In the genomic region with DNA sequence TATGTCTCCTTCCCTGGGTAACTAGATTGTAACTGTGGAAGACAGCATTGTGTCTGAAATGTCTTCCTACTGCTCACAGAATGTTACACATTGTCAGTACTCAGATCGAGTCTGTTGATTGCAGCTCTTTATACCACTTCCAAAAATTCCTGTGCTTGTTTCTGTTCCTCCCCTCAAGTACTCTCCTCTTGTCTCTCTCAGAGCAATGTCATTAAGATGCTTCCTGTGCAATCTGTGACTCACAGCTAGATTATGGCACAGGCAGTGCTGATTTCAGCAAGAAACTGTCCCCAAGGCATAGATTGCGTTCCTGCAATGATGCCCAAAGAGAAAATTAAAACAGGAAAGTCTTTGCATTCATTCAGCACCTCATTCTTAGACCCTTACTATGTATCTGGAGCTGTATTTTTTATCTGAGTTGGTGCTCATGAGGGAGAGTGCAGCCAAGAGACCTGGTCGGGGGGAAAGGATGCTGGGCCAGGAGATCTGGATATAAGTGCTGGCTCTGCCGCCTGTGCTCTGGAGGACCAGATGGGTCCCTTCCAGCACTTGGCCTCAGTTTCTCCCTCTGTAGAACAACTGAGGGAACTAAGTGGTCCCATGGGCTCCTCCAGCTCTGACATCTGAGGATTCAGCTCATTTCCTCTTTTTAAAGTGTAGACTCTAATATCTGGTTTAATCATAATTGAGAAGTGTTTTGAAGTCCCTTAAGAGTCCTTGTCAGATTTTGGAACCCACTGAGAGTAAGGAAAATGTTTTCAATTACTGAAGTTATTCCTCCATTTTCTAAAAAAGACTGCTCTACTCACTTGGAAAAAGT, we compare ENCODE assay signal across 9 cellular contexts. TPM values are rescaled to one million over a fixed set of nuclear protein-coding genes. Genes with fewer than 3 reads are reported as not detected.
DNase-seq lines count a peak whose midpoint lies in the region; ATAC-seq and TF ChIP-seq lines count a peak whose summit lies in the region.
"Had no signal": no experiment of that assay in that cellular context is flagged by ENCODE, and none has a peak within 500 bp of the region (broad histone marks: within the 10 kb centered on the region; RNA-seq: fewer than 3 reads in every experiment).

No MANE protein-coding gene starts in this region.

- no peaks in the 10 kb centered on the region for H3K9me3 ChIP-seq in CD8-positive, alpha-beta memory T cell (ENCODE audit: low read length)

- H3K36me3 ChIP-seq in brain microvascular endothelial cell (replicated peaks) = no peaks in the 10 kb centered on the region
- H3K36me3 ChIP-seq in CD8-positive, alpha-beta memory T cell (ENCODE audit: insufficient read depth, low read length) = no peaks in the 10 kb centered on the region

- no peaks in the 10 kb centered on the region for H3K4me1 ChIP-seq in CD8-positive, alpha-beta memory T cell (ENCODE audit: insufficient read depth, low read length)

- H3K27ac Mint-ChIP-seq in CD8-positive, alpha-beta memory T cell = peak overlapping the region in 1 of 8 donors; percentile 3

- no peak for ATAC-seq in GM21723 (IDR thresholded peaks at IDR 0.05; ENCODE audit: unreplicated experiment)

- DNase-seq in AG10803 (ENCODE audit: low read depth) (peak; percentile 77), LHCN-M2 (ENCODE audit: low read depth) (peak; percentile 66), brain microvascular endothelial cell (peak; percentile 38), midbrain (lab: John Stamatoyannopoulos, UW) (peak; percentile 37), NCI-H1417 (lab: John Stamatoyannopoulos, UW) (no peak), NCI-H146 (lab: John Stamatoyannopoulos, UW) (no peak)
- DNase-seq in CD8-positive, alpha-beta memory T cell = no peak
- DNase-seq: NCI-H1694 treated with DMSO at 0.1 percent for 48 hours had no signal

- H3K4me1 Mint-ChIP-seq in CD8-positive, alpha-beta memory T cell = peaks cover 0 to 5% (median 3%) of the 10 kb centered on the region in 3 donors

- H3K4me3 Mint-ChIP-seq in CD8-positive, alpha-beta memory T cell = no peak overlapping the region

- TF ChIP-seq CTCF in AG10803 (conservative IDR thresholded peaks at IDR 0.05; ENCODE audit: low read length) = no peak
- TF ChIP-seq CTCF in brain microvascular endothelial cell (IDR thresholded peaks at IDR 0.05; ENCODE audit: low read depth, low read length, missing control alignments) = no peak

- peaks cover 0 to 3% of the 10 kb centered on the region in 2 donors for H3K27me3 Mint-ChIP-seq in CD8-positive, alpha-beta memory T cell

- H3K27ac ChIP-seq in brain microvascular endothelial cell = no peak overlapping the region
- H3K27ac ChIP-seq in CD8-positive, alpha-beta memory T cell (ENCODE audit: low read depth, low read length) = no peak overlapping the region

- H3K36me3 Mint-ChIP-seq in CD8-positive, alpha-beta memory T cell = no peaks in the 10 kb centered on the region

- H3K27me3 ChIP-seq in brain microvascular endothelial cell (replicated peaks) = no peaks in the 10 kb centered on the region
- H3K27me3 ChIP-seq in CD8-positive, alpha-beta memory T cell (ENCODE audit: insufficient read depth, low read length, poor library complexity, severe bottlenecking) = no peaks in the 10 kb centered on the region

- in situ Hi-C loops in brain microvascular endothelial cell (cut with HindIII; ENCODE audit: low pct_ligation_motif_present, low sequenced_read_pairs) = no loop called here

- POLR2A ChIA-PET in CD8-positive, alpha-beta memory T cell (lab: Charles Lee) = interaction anchor here (0.6 to 0.7 kb wide), 2 partner anchors 113 to 334 kb away, joined by 4 to 11 read pairs; no protein-coding TSS in a partner anchor

- no peaks in the 10 kb centered on the region for H3K9me3 Mint-ChIP-seq in CD8-positive, alpha-beta memory T cell

- CTCF ChIA-PET in CD8-positive, alpha-beta memory T cell (lab: Charles Lee) = interaction anchor here (1.0 to 1.8 kb wide), 2 partner anchors 10 to 89 kb away, joined by 3 to 7 read pairs; no protein-coding TSS in a partner anchor

- H3K4me3 ChIP-seq in AG10803 (ENCODE audit: low read length) = no peak overlapping the region
- no peak overlapping the region for H3K4me3 ChIP-seq in brain microvascular endothelial cell (ENCODE audit: low read depth, low read length)
- H3K4me3 ChIP-seq in CD8-positive, alpha-beta memory T cell (ENCODE audit: low read length) = no peak overlapping the region

RNA-seq across cellular contexts. Expression of a gene that starts 40.8 kb away (rescaled TPM):
- total RNA-seq in LHCN-M2 (2014; rRNA removed) = 53.5 and 113 TPM in 2 replicates
- polyA plus RNA-seq in LHCN-M2 (2012) = 57.3 TPM
- total RNA-seq in CD8-positive, alpha-beta memory T cell = 10 to 100 TPM; 62.4 to 70.0 TPM
- 32.5 TPM for polyA plus RNA-seq in CD8-positive, alpha-beta memory T cell

RNA-seq across cellular contexts. Expression of a gene that starts 54.9 kb away (rescaled TPM):
- total RNA-seq in LHCN-M2 (2014; rRNA removed) = 37.0 and 43.5 TPM in 2 replicates
- 27.4 TPM for polyA plus RNA-seq in LHCN-M2 (2012)
- total RNA-seq in CD8-positive, alpha-beta memory T cell = 10 to 100 TPM; 81.3 to 84.4 TPM
- 58.3 TPM for polyA plus RNA-seq in CD8-positive, alpha-beta memory T cell

Comparison
In these comparisons a context has a peak if more than half of its experiments do, and no peak if none do; other contexts are left out.
1. DNase-seq: peak in AG10803 (single experiment), LHCN-M2 (single experiment), brain microvascular endothelial cell (single experiment) and midbrain (single experiment); none in NCI-H1417 (0 of 3), NCI-H146 (single experiment) and CD8-positive, alpha-beta memory T cell (0 of 5).